ENCODE assay signal across 8 cellular contexts in the genomic region with DNA sequence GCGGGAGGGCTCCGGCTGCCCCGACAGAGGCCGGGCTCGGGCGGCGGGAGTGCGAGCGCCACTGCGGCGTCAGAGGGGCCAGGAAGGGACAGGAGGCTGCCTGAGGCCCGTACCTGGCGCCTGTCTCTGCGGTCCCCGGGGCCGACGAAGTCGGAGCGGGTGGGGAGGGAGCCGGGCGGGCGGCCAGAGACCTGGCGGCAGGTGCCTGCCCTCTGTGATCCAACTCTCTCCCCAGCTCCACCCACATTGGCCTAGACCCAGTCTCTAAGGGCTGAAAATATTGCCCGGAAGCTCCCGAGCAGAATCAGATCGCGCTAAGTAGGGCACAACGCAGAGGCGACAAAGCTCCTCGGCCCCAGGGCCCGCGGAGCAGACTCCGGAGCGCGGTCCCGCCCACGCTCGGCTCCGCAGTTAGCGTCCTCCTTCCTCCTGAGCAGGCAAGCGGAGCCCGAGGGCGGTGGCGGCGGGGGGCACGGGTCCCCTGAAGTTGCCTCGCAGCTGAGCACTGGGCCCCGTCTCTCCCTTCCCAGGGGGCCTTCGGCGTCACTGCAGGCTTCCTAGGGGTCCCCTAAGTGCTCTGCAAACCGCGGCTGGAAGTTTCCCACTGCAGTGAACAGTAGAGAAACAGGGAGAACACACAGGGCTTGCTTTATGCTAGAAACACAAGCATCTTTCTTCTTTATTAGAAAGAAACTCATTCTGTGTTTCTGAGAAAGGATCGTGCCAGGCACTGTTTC. TPM values are rescaled to one million over a fixed set of nuclear protein-coding genes. Genes with fewer than 3 reads are reported as not detected.
DNase-seq lines count a peak whose midpoint lies in the region; ATAC-seq, FAIRE-seq and TF ChIP-seq lines count a peak whose summit lies in the region.

A gene (plus strand): TSS at position 307 of the 737 bp plus-strand sequence. CDS start 906 bp downstream, outside the sequence.

- no peak for TF ChIP-seq EP300 in ovary (IDR thresholded peaks at IDR 0.05)

- no peak for FAIRE-seq in D721Med (lab: Jason Lieb, UNC)

- H3K4me1 ChIP-seq in HUES6 (ENCODE audit: control insufficient read depth, insufficient read depth, low read length) (peaks cover 12% of the 10 kb centered on the region), ovary (ENCODE audit: insufficient read depth) (peaks cover 2% of the 10 kb centered on the region), thymus (ENCODE audit: control insufficient read depth, insufficient read depth, low read length) (peaks cover 7% of the 10 kb centered on the region)

- H3K27ac ChIP-seq in HUES6 (ENCODE audit: low read depth, low read length) (no peak within 1 kb of the TSS), SK-N-MC (peak within 1 kb of the TSS; percentile 62), ovary (peak within 1 kb of the TSS; percentile 83 to 91), thymus (ENCODE audit: low read depth) (peak within 1 kb of the TSS; percentile 94)

- peak within 1 kb of the TSS; percentile 90 to 96 for H3K27ac Mint-ChIP-seq in activated naive CD4-positive, alpha-beta T cell treated with anti-CD3 and anti-CD28 coated beads, Interleukin-2, amount 50 U/mL, for 72 hours

- TF ChIP-seq CTCF in D721Med (IDR thresholded peaks at IDR 0.05; ENCODE audit: insufficient read depth, missing control alignments) (no peak), ovary (IDR thresholded peaks at IDR 0.05) (no peak)

- H3K9me3 ChIP-seq in HUES6 (ENCODE audit: control insufficient read depth, insufficient read depth, low read depth, low read length) (no peaks in the 10 kb centered on the region), SK-N-MC (ENCODE audit: low read depth, low read length) (no peaks in the 10 kb centered on the region), ovary (no peaks in the 10 kb centered on the region), thymus (ENCODE audit: control insufficient read depth) (no peaks in the 10 kb centered on the region)

- peaks cover 10 to 34% of the 10 kb centered on the region in 2 donors for H3K36me3 Mint-ChIP-seq in activated naive CD4-positive, alpha-beta T cell treated with anti-CD3 and anti-CD28 coated beads, Interleukin-2, amount 50 U/mL, for 72 hours

- H3K9ac ChIP-seq in HUES6 (ENCODE audit: low read length) (peak within 1 kb of the TSS; percentile 66), SK-N-MC (ENCODE audit: insufficient read length) (peak within 1 kb of the TSS; percentile 86)

- ATAC-seq in GM21423 (IDR thresholded peaks at IDR 0.05; ENCODE audit: unreplicated experiment) = peak; percentile 48
- ATAC-seq in activated naive CD4-positive, alpha-beta T cell treated with anti-CD3 and anti-CD28 coated beads, Interleukin-2, amount 50 U/mL, for 72 hours = peak; percentile 54 to 72

- peaks cover 10% of the 10 kb centered on the region for H3K27me3 ChIP-seq in HUES6 (ENCODE audit: control insufficient read depth, insufficient read depth, low read length)
- H3K27me3 ChIP-seq in ovary = no peaks in the 10 kb centered on the region
- H3K27me3 ChIP-seq in thymus (ENCODE audit: control insufficient read depth, insufficient read depth) = no peaks in the 10 kb centered on the region

- WGBS in ovary, 3 donors = 1% methylated on average over 44 to 53 of the region's 53 CpGs
- WGBS in thymus = 2% methylated on average over 53 of the region's 53 CpGs

- H3K9me3 Mint-ChIP-seq in activated naive CD4-positive, alpha-beta T cell treated with anti-CD3 and anti-CD28 coated beads, Interleukin-2, amount 50 U/mL, for 72 hours = no peaks in the 10 kb centered on the region

- TF ChIP-seq POLR2A in ovary (IDR thresholded peaks at IDR 0.05) = no peak

- DNase-seq in D721Med (ENCODE audit: insufficient read length, low spot score) (peak; percentile 57), SK-N-MC (ENCODE audit: low read depth, low spot score) (no peak), head of caudate nucleus (peak; percentile 44 to 88 (median 73)), ovary (peak in 4 of 5 donors; percentile 46 to 70 (median 58))
- peak; percentile 81 to 83 for DNase-seq in activated naive CD4-positive, alpha-beta T cell treated with anti-CD3 and anti-CD28 coated beads, Interleukin-2, amount 50 U/mL, for 72 hours (ENCODE audit: low spot score in 2 of 2)

- intact Hi-C loops in head of caudate nucleus (cut with DNase I) (loop anchor here (2.0 kb wide), 1 partner anchor 30 kb away; a partner anchor contains a TSS), ovary (cut with DNase I) (loop anchor here in 1 of 4 donors (1.0 kb wide), 1 partner anchor 31 kb away; no protein-coding TSS in a partner anchor)

- H3K36me3 ChIP-seq in HUES6 (ENCODE audit: control insufficient read depth, insufficient read depth, low read length) (peaks cover 27% of the 10 kb centered on the region), SK-N-MC (ENCODE audit: insufficient read depth, low read length) (peaks cover 30% of the 10 kb centered on the region), ovary (no peaks in the 10 kb centered on the region), thymus (ENCODE audit: control insufficient read depth, insufficient read depth) (peaks cover 31% of the 10 kb centered on the region)

- H3K4me3 ChIP-seq in HUES6 (ENCODE audit: low read depth, low read length) = peak within 1 kb of the TSS; percentile 73
- peak within 1 kb of the TSS; percentile 95 for H3K4me3 ChIP-seq in SK-N-MC
- peak within 1 kb of the TSS; percentile 48 for H3K4me3 ChIP-seq in ovary
- peak within 1 kb of the TSS; percentile 77 for H3K4me3 ChIP-seq in thymus (ENCODE audit: low read length)

RNA-seq across cellular contexts. Expression of the gene that starts here (rescaled TPM):
- total RNA-seq in activated naive CD4-positive, alpha-beta T cell treated with anti-CD3 and anti-CD28 coated beads, Interleukin-2, amount 50 U/mL, for 72 hours = 100 to 1,000 TPM in 1 of 2 donors, 10 to 100 TPM in 1; 99.8 to 225 TPM
- 10 to 100 TPM; 25.3 to 66.5 (median 39.5) TPM for total RNA-seq in ovary
- polyA plus RNA-seq in ovary (10 to 100 TPM; 25.8 to 29.1 TPM), thymus (46.5 TPM)
